15 cellular contexts compared by ENCODE assay signal in genomic region chr13:29510698-29511438, GRCh38.
"Had no signal": no experiment of that assay in that cellular context is flagged by ENCODE, and none has a peak within 500 bp of the region (broad histone marks: within the 10 kb centered on the region; RNA-seq: fewer than 3 reads in every experiment).

No MANE protein-coding gene starts in this region.

- H3K4me3 ChIP-seq: body of pancreas, coronary artery, esophagus squamous epithelium, hepatocyte, lung, ovary, transverse colon had no signal

- ATAC-seq: activated CD4-positive, CD25-positive, alpha-beta regulatory T cell treated with anti-CD3 and anti-CD28 coated beads, Interleukin-2, amount 50 U/mL, for 24 hours; activated T-helper 17 cell treated with anti-CD3 and anti-CD28 coated beads, Interleukin-2, amount 50 U/mL, for 72 hours; body of pancreas; stimulated activated naive B cell treated with anti-CD40 and anti-IgM and Interleukin-4, amounts not matched to agents 10 μg/mL and 1 μg/mL and 100 μg/mL, for 72 hours had no signal

- H3K36me3 ChIP-seq: ovary had no signal

- H3K27me3 ChIP-seq: body of pancreas, hepatocyte, ovary had no signal

- DNase-seq: activated CD4-positive, alpha-beta T cell treated with anti-CD3 and anti-CD28 coated beads, Interleukin-2, amount 50 U/mL, for 4 hours; activated naive CD4-positive, alpha-beta T cell treated with anti-CD3 and anti-CD28 coated beads for 36 hours; effector CD4-positive, alpha-beta T cell; esophagus squamous epithelium; islet precursor cell; ovary; stimulated activated naive B cell treated with anti-CD40 and anti-IgM and Interleukin-4, amounts not matched to agents 10 μg/mL and 1 μg/mL and 100 μg/mL, for 72 hours; T-helper 9 cell; transverse colon had no signal

- H3K27ac ChIP-seq: body of pancreas, coronary artery, esophagus squamous epithelium, hepatocyte, transverse colon had no signal

- H3K9me3 ChIP-seq: body of pancreas, esophagus squamous epithelium, ovary, transverse colon had no signal
